Comparison of ENCODE assay signal across 8 cellular contexts in the genomic region with DNA sequence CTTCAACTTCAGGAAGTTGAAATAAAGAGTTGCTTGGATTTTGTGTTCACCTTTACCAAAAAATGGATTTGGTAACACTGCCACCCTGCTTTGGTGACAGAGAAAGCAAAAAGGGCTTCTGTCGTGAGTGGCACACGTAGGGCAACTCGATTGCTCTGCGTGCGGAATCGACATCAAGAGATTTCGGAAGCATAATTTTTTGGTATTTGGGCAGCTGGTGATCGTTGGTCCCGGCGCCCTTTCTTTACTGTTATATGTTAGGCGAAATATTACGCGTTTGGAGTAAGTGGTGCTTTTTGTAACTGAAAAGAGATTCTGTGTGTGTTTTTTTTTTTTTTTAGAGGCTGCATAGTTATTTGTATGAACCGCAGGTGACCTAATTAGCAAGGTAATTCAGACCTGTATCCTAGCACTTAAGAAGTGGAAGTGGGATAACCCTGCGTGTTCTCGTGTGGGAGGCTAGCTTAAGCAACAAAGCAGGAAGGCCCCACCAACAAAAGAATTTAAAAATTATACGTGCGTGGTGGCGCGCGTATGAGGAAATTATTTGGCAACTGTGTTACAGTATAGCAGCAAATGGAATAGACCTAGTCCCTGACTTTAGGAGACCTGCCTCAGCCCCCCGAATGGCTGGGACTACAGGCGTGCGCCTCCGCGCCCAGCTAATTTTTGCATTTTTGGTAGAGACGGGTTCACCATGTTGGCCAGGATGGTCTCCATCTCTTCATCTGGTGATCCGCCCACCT. TPM values are rescaled to one million over a fixed set of nuclear protein-coding genes. Genes with fewer than 3 reads are reported as not detected.
DNase-seq lines count a peak whose midpoint lies in the region; ATAC-seq and TF ChIP-seq lines count a peak whose summit lies in the region.

Gene RNU11 (plus strand): TSS at position 108 of the 746 bp plus-strand sequence.

- peak within 1 kb of the TSS; percentile 83 for H3K9ac ChIP-seq in SK-N-SH

- DNase-seq in GM12864 (ENCODE audit: low read depth), result peak; percentile 98
- DNase-seq in NCI-H1092 (lab: John Stamatoyannopoulos, UW), result peak; percentile 99
- DNase-seq in SK-N-SH, result peak; percentile 73
- DNase-seq in activated naive CD8-positive, alpha-beta T cell treated with anti-CD3 and anti-CD28 coated beads for 36 hours, result peak; percentile 83
- DNase-seq in head of caudate nucleus, result peak; percentile 65 to 95 (median 87)
- DNase-seq in osteocyte (ENCODE audit: extremely low spot score, unreplicated experiment), result peak; percentile 94

- POLR2A ChIA-PET in SK-N-SH (lab: Yijun Ruan, JAX), result interaction anchor here (0.6 to 2.1 kb wide), 20 partner anchors 8 to 1283 kb away, joined by 3 to 32 read pairs (median 4); partner anchors contain the start of genes GMEB1, MED18, OPRD1 and YTHDF2

- H3K4me1 Mint-ChIP-seq in activated naive CD8-positive, alpha-beta T cell treated with anti-CD3 and anti-CD28 coated beads for 36 hours, result peaks cover 27% of the 10 kb centered on the region
- H3K4me1 Mint-ChIP-seq in osteocyte (ENCODE audit: unreplicated experiment), result peaks cover 24% of the 10 kb centered on the region

- TF ChIP-seq EP300 in SK-N-SH (IDR thresholded peaks at IDR 0.05; ENCODE audit: borderline replicate concordance in 1 of 2, low read depth in 1 of 2, low read length in 1 of 2), result peak; percentile 15 to 80; a peak in 1 of 4 replicates

- H3K36me3 ChIP-seq in SK-N-SH (replicated peaks in 1 of 2; ENCODE audit: control insufficient read depth in 1 of 2, insufficient read depth in 2 of 2, low read length in 1 of 2), result no peaks in the 10 kb centered on the region
- H3K36me3 ChIP-seq in thymus (ENCODE audit: control insufficient read depth, insufficient read depth), result no peaks in the 10 kb centered on the region

- 2% methylated on average over 28 of the region's 28 CpGs for WGBS in SK-N-SH (ENCODE audit: low lambda C conversion rate)
- 3% methylated on average over 28 of the region's 28 CpGs for WGBS in thymus

- H3K27me3 ChIP-seq in SK-N-SH (ENCODE audit: insufficient read depth), result no peaks in the 10 kb centered on the region
- H3K27me3 ChIP-seq in thymus (ENCODE audit: control insufficient read depth, insufficient read depth), result no peaks in the 10 kb centered on the region

- intact Hi-C loops in head of caudate nucleus (cut with DNase I), result loop anchor here (2.0 kb wide), 1 partner anchor 20 kb away; the partner anchor contains the start of gene GMEB1

- no peaks in the 10 kb centered on the region for H3K9me3 Mint-ChIP-seq in activated naive CD8-positive, alpha-beta T cell treated with anti-CD3 and anti-CD28 coated beads for 36 hours
- no peaks in the 10 kb centered on the region for H3K9me3 Mint-ChIP-seq in osteocyte (ENCODE audit: unreplicated experiment)

- no peak for TF ChIP-seq CTCF in GM12864 (IDR thresholded peaks at IDR 0.05; ENCODE audit: low read depth, low read length, missing control alignments)
- no peak for TF ChIP-seq CTCF in SK-N-SH (IDR thresholded peaks at IDR 0.05)
- no peak for TF ChIP-seq CTCF in osteocyte (IDR thresholded peaks at IDR 0.05)

- H3K27ac Mint-ChIP-seq in activated naive CD8-positive, alpha-beta T cell treated with anti-CD3 and anti-CD28 coated beads for 36 hours, result peak within 1 kb of the TSS; percentile 99
- H3K27ac Mint-ChIP-seq in osteocyte (ENCODE audit: unreplicated experiment), result peak within 1 kb of the TSS; percentile 98

- H3F3A ChIP-seq in SK-N-SH (replicated peaks; ENCODE audit: insufficient read depth), result peaks cover 18% of the 10 kb centered on the region

- peak; percentile 70 for ATAC-seq in HG02610 (IDR thresholded peaks at IDR 0.05; ENCODE audit: unreplicated experiment)

- H3K9me3 ChIP-seq in SK-N-SH (no peaks in the 10 kb centered on the region), thymus (ENCODE audit: control insufficient read depth) (no peaks in the 10 kb centered on the region)

- peaks cover 5% of the 10 kb centered on the region for H3K36me3 Mint-ChIP-seq in activated naive CD8-positive, alpha-beta T cell treated with anti-CD3 and anti-CD28 coated beads for 36 hours
- H3K36me3 Mint-ChIP-seq in osteocyte (ENCODE audit: unreplicated experiment), result no peaks in the 10 kb centered on the region

- TF ChIP-seq RAD21 in SK-N-SH (IDR thresholded peaks at IDR 0.05; ENCODE audit: low read length), result no peak; the same call in 1 of the 2 replicates

- H3K27ac ChIP-seq in SK-N-SH (ENCODE audit: low read depth in 2 of 2, low read length in 1 of 2) (peak within 1 kb of the TSS; percentile 96 to 99), thymus (ENCODE audit: low read depth) (peak within 1 kb of the TSS; percentile 99)

- H3K27me3 Mint-ChIP-seq in activated naive CD8-positive, alpha-beta T cell treated with anti-CD3 and anti-CD28 coated beads for 36 hours, result peaks cover 4% of the 10 kb centered on the region
- no peaks in the 10 kb centered on the region for H3K27me3 Mint-ChIP-seq in osteocyte (ENCODE audit: unreplicated experiment)

- H2AFZ ChIP-seq in SK-N-SH (ENCODE audit: low read depth), result peak within 1 kb of the TSS; percentile 86

- H3K79me2 ChIP-seq in SK-N-SH (ENCODE audit: insufficient read depth), result peaks cover 3% of the 10 kb centered on the region; the same call in 1 of the 2 replicates

- no peaks in the 10 kb centered on the region for H4K20me1 ChIP-seq in SK-N-SH (ENCODE audit: insufficient read depth)

- H3K9me2 ChIP-seq in SK-N-SH, result no peaks in the 10 kb centered on the region

- H3K4me3 Mint-ChIP-seq in activated naive CD8-positive, alpha-beta T cell treated with anti-CD3 and anti-CD28 coated beads for 36 hours, result peak within 1 kb of the TSS; percentile 86
- H3K4me3 Mint-ChIP-seq in osteocyte (ENCODE audit: unreplicated experiment), result peak within 1 kb of the TSS; percentile 75

- H3K4me3 ChIP-seq in GM12864 (ENCODE audit: low read depth, low read length) (peak within 1 kb of the TSS; percentile 47), SK-N-SH (ENCODE audit: low read depth in 2 of 2, low read length in 1 of 2) (peak within 1 kb of the TSS; percentile 39 to 40), thymus (ENCODE audit: low read length) (peak within 1 kb of the TSS; percentile 60)

- H3K4me1 ChIP-seq in SK-N-SH (ENCODE audit: control insufficient read depth in 1 of 2, insufficient read depth in 2 of 2, low read depth in 1 of 2, low read length in 1 of 2), result peaks cover 0 to 9% of the 10 kb centered on the region in 2 experiments; a peak in 2 of 4 replicates
- peaks cover 4% of the 10 kb centered on the region for H3K4me1 ChIP-seq in thymus (ENCODE audit: control insufficient read depth, insufficient read depth, low read length)

- peak within 1 kb of the TSS; percentile 81 for H3K4me2 ChIP-seq in SK-N-SH

- CTCF ChIA-PET in SK-N-SH (lab: Yijun Ruan, JAX), result interaction anchor here (0.7 to 1.6 kb wide), 7 partner anchors 8 to 236 kb away, joined by 3 to 8 read pairs (median 3); partner anchors contain the start of gene YTHDF2

TF ChIP-seq in SK-N-SH, 30 proteins besides CTCF, POLR2A, EP300 and RAD21 (continues in another document):
- TF ChIP-seq JUND (IDR thresholded peaks at IDR 0.05) (peak; percentile 88), YY1 (IDR thresholded peaks at IDR 0.05; ENCODE audit: low read depth) (peak; percentile 79), RCOR1 (IDR thresholded peaks at IDR 0.05; ENCODE audit: low read length) (peak; percentile 79), NFIC (IDR thresholded peaks at IDR 0.05; ENCODE audit: borderline replicate concordance) (peak; percentile 54; the same call in 1 of the 2 replicates), RFX5 (IDR thresholded peaks at IDR 0.05; ENCODE audit: low read length) (no peak), GABPA (IDR thresholded peaks at IDR 0.05; ENCODE audit: low read depth) (peak; percentile 37), POLR2AphosphoS5 (IDR thresholded peaks at IDR 0.05; ENCODE audit: low read depth, low read length) (peak; percentile 100), NRF1 (IDR thresholded peaks at IDR 0.05; ENCODE audit: low read depth, low read length) (no peak), FOXM1 (IDR thresholded peaks at IDR 0.05; ENCODE audit: low read depth) (peak; percentile 61; the same call in 1 of the 2 replicates), MXI1 (IDR thresholded peaks at IDR 0.05; ENCODE audit: low read depth, low read length) (peak; percentile 85), CHD2 (IDR thresholded peaks at IDR 0.05; ENCODE audit: low read length, partially characterized antibody) (peak; percentile 95), ZBTB33 (IDR thresholded peaks at IDR 0.05; ENCODE audit: borderline replicate concordance, low read depth) (peak; percentile 95), TCF12 (IDR thresholded peaks at IDR 0.05) (peak; percentile 79)
- TF ChIP-seq, protein P1, sequence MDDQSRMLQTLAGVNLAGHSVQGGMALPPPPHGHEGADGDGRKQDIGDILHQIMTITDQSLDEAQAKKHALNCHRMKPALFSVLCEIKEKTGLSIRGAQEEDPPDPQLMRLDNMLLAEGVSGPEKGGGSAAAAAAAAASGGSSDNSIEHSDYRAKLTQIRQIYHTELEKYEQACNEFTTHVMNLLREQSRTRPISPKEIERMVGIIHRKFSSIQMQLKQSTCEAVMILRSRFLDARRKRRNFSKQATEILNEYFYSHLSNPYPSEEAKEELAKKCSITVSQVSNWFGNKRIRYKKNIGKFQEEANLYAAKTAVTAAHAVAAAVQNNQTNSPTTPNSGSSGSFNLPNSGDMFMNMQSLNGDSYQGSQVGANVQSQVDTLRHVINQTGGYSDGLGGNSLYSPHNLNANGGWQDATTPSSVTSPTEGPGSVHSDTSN (IDR thresholded peaks at IDR 0.05), result peak; percentile 89

RNA-seq across cellular contexts. Expression of gene RNU11, which starts in this region (rescaled TPM):
- not detected in 2 replicates for polyA plus RNA-seq in SK-N-SH (2012; rRNA removed)
- polyA plus RNA-seq in SK-N-SH (2012; cell fraction: cytosol; rRNA removed), result not detected in 2 replicates
- not detected in 2 replicates for polyA plus RNA-seq in SK-N-SH (2012; cell fraction: nucleus; rRNA removed)
- not detected for total RNA-seq in activated naive CD8-positive, alpha-beta T cell treated with anti-CD3 and anti-CD28 coated beads for 36 hours
- not detected in 2 replicates for total RNA-seq in osteocyte
- not detected for polyA plus RNA-seq in thymus

Comparison
In these comparisons a context has a peak if more than half of its experiments do, and no peak if none do; other contexts are left out.
1. Peak in every context shown above with its lines: DNase-seq, ATAC-seq, H3K4me3 ChIP-seq and H3K27ac ChIP-seq.
2. Peak in DNase-seq, H3K4me3 ChIP-seq, H3K27ac ChIP-seq, H3K9ac ChIP-seq and H3K4me2 ChIP-seq in SK-N-SH; RNA of the gene not detected or under 1 TPM.
3. Peak in DNase-seq in activated naive CD8-positive, alpha-beta T cell treated with anti-CD3 and anti-CD28 coated beads for 36 hours; RNA of the gene not detected or under 1 TPM.
4. Peak in DNase-seq in osteocyte; RNA of the gene not detected or under 1 TPM.